In genomic region chr1:22267413-22268257, GRCh38 we compare ENCODE assay signal across 1 cellular context.
TF ChIP-seq lines count a peak whose summit lies in the region.

No MANE protein-coding gene starts in this region.

TF ChIP-seq in GM12878, 131 proteins besides CTCF, POLR2A, EP300 and RAD21 (continued from another document):
- TF ChIP-seq TCF3 (IDR thresholded peaks at IDR 0.05; ENCODE audit: borderline replicate concordance, insufficient read depth, low read depth, low read length): 0 out of 2 replicates have a peak, but pooled peaks have one; percentile 18
- TF ChIP-seq, protein P1, sequence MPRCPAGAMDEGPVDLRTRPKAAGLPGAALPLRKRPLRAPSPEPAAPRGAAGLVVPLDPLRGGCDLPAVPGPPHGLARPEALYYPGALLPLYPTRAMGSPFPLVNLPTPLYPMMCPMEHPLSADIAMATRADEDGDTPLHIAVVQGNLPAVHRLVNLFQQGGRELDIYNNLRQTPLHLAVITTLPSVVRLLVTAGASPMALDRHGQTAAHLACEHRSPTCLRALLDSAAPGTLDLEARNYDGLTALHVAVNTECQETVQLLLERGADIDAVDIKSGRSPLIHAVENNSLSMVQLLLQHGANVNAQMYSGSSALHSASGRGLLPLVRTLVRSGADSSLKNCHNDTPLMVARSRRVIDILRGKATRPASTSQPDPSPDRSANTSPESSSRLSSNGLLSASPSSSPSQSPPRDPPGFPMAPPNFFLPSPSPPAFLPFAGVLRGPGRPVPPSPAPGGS (IDR thresholded peaks at IDR 0.05; ENCODE audit: borderline replicate concordance, insufficient read depth, low read depth, low read length, poor library complexity, severe bottlenecking): peak; percentile 83
- TF ChIP-seq, protein P2, sequence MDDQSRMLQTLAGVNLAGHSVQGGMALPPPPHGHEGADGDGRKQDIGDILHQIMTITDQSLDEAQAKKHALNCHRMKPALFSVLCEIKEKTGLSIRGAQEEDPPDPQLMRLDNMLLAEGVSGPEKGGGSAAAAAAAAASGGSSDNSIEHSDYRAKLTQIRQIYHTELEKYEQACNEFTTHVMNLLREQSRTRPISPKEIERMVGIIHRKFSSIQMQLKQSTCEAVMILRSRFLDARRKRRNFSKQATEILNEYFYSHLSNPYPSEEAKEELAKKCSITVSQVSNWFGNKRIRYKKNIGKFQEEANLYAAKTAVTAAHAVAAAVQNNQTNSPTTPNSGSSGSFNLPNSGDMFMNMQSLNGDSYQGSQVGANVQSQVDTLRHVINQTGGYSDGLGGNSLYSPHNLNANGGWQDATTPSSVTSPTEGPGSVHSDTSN (IDR thresholded peaks at IDR 0.05; ENCODE audit: insufficient replicate concordance, low read depth, low read length): peak; percentile 27
- TF ChIP-seq WRNIP1 (IDR thresholded peaks at IDR 0.05; ENCODE audit: borderline replicate concordance, low read depth, low read length): no peak
